8 cellular contexts compared by ENCODE assay signal in the genomic region with DNA sequence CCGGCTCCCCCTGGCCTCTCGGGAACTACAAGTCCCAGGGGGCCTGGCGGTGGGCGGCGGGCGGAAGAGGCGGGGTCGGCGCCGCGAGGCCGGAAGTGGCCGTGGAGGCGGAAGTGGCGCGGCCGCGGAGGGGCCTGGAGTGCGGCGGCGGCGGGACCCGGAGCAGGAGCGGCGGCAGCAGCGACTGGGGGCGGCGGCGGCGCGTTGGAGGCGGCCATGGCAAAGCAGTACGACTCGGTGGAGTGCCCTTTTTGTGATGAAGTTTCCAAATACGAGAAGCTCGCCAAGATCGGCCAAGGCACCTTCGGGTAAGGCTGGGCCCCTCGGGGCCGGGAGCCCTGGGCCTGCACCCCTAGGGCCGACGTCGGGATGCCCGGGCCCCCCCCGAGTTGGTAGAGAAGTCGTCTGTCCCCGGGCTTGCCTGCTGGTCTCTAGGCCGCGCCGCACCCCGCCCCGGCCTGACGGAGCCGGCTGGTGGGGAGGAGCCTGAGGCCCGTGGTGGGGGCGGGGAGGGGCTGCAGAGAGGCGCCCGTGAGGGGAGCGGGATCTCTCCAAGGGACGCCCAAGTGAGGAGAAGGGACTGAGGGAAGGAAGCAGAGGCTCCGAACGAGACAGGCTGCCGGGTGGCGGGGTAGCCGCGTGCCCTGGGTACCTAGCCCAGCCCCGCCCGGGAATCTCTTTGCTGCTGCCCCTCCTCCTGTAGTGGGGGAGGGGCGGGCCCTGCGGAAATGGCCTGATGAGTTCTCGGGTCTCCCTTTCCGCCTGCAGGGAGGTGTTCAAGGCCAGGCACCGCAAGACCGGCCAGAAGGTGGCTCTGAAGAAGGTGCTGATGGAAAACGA. TPM values are rescaled to one million over a fixed set of nuclear protein-coding genes. Genes with fewer than 3 reads are reported as not detected.
A peak's percentile ranks its signal among the peaks of the same experiment; 100 is the strongest.
DNase-seq lines count a peak whose midpoint lies in the region; ATAC-seq and TF ChIP-seq lines count a peak whose summit lies in the region.

Gene CDK9 (plus strand): TSS at position 102 of the 840 bp plus-strand sequence. CDS start 115 bp downstream, at position 217.

- no CpG with 5 or more reads among the region's 75 CpGs for WGBS in H9 (ENCODE audit: extremely low coverage, insufficient read length, low lambda C conversion rate)
- WGBS in gastroesophageal sphincter (ENCODE audit: low coverage in 1 of 2), 2 donors, result 0 to 4% methylated on average over 2 to 3 of the region's 75 CpGs

- H3K23me2 ChIP-seq in H9 (ENCODE audit: insufficient read length, low read depth, low read length, poor library complexity, severe bottlenecking), result peaks cover 2% of the 10 kb centered on the region

- H3K4me3 ChIP-seq in MM.1S (ENCODE audit: low read length) (peak within 1 kb of the TSS; percentile 99), gastroesophageal sphincter (peak within 1 kb of the TSS; percentile 98 to 99)

- H2BK15ac ChIP-seq in H9 (ENCODE audit: low read depth, low read length), result no peak within 1 kb of the TSS

- H3K9me3 ChIP-seq in ES-I3 (ENCODE audit: control insufficient read depth, insufficient read depth, low read length), result no peaks in the 10 kb centered on the region
- H3K9me3 ChIP-seq in H9 (ENCODE audit: control insufficient read depth, low read depth, low read length), result no peaks in the 10 kb centered on the region
- H3K9me3 ChIP-seq in MM.1S (replicated peaks; ENCODE audit: insufficient read depth, low read length), result no peaks in the 10 kb centered on the region
- H3K9me3 ChIP-seq in gastroesophageal sphincter, result no peaks in the 10 kb centered on the region

- TF ChIP-seq EP300 in gastroesophageal sphincter (IDR thresholded peaks at IDR 0.05), result no peak

- no peak within 1 kb of the TSS for H4K5ac ChIP-seq in H9 (ENCODE audit: insufficient read length, low read depth, low read length)

- H3T11ph ChIP-seq in H9 (ENCODE audit: low read length), result no peak within 1 kb of the TSS

- peaks cover 33% of the 10 kb centered on the region for H3F3A ChIP-seq in MM.1S (ENCODE audit: insufficient read depth, low read length)

- H3K79me1 ChIP-seq in H9 (ENCODE audit: insufficient read depth, low read depth, low read length, poor library complexity, severe bottlenecking), result peaks cover 16% of the 10 kb centered on the region

- H2AK5ac ChIP-seq in H9 (ENCODE audit: insufficient read length, low read length), result no peak within 1 kb of the TSS

- H3K27me3 ChIP-seq in H9 (ENCODE audit: insufficient read depth, low read length), result no peaks in the 10 kb centered on the region
- H3K27me3 ChIP-seq in MM.1S (replicated peaks; ENCODE audit: insufficient read depth, low read length), result no peaks in the 10 kb centered on the region
- no peaks in the 10 kb centered on the region for H3K27me3 ChIP-seq in gastroesophageal sphincter

- peak; percentile 57 to 79 for TF ChIP-seq POLR2A in gastroesophageal sphincter (IDR thresholded peaks at IDR 0.05)

- TF ChIP-seq CTCF in H9 (conservative IDR thresholded peaks at IDR 0.05) (no peak), MM.1S (IDR thresholded peaks at IDR 0.05; ENCODE audit: low read length) (no peak), gastroesophageal sphincter (IDR thresholded peaks at IDR 0.05) (no peak)

- peaks cover 39 to 45% (median 43%) of the 10 kb centered on the region in 3 experiments for H3K36me3 Mint-ChIP-seq in H9 (ENCODE audit: insufficient read depth in 1 of 3, low read depth in 3 of 3)

- H2BK120ac ChIP-seq in H9 (ENCODE audit: low read depth, low read length, poor library complexity, severe bottlenecking), result no peak within 1 kb of the TSS

- H4K20me1 ChIP-seq in H9 (ENCODE audit: control insufficient read depth, insufficient read depth, insufficient read length) (no peaks in the 10 kb centered on the region), MM.1S (ENCODE audit: insufficient read depth, low read length) (peaks cover 32% of the 10 kb centered on the region)

- peak within 1 kb of the TSS; percentile 78 for H3K18ac ChIP-seq in H9 (ENCODE audit: insufficient read length, low read depth, low read length)

- H3K4me2 ChIP-seq in H9 (ENCODE audit: insufficient read depth, insufficient read length, low read length) (peak within 1 kb of the TSS; percentile 82), MM.1S (ENCODE audit: low read depth, low read length) (peak within 1 kb of the TSS; percentile 90)

- H3K36me3 ChIP-seq in ES-I3 (ENCODE audit: insufficient read depth, low read length), result peaks cover 36% of the 10 kb centered on the region
- peaks cover 36% of the 10 kb centered on the region for H3K36me3 ChIP-seq in MM.1S (replicated peaks; ENCODE audit: insufficient read depth, low read length)
- peaks cover 0 to 42% of the 10 kb centered on the region in 2 donors for H3K36me3 ChIP-seq in gastroesophageal sphincter

- no peak within 1 kb of the TSS for H3K4ac ChIP-seq in H9 (ENCODE audit: low read depth, low read length)

- peaks cover 4% of the 10 kb centered on the region; the same call in 1 of the 2 replicates for H3K4me1 ChIP-seq in ES-I3 (ENCODE audit: insufficient read depth, low read length)
- no peaks in the 10 kb centered on the region for H3K4me1 ChIP-seq in H9 (ENCODE audit: insufficient read depth, low read length)
- H3K4me1 ChIP-seq in MM.1S (ENCODE audit: low read length), result peaks cover 31% of the 10 kb centered on the region
- H3K4me1 ChIP-seq in gastroesophageal sphincter, result peaks cover 0 to 58% (median 20%) of the 10 kb centered on the region in 3 donors

- peak; percentile 87 for ATAC-seq in gastroesophageal sphincter

- H2BK5ac ChIP-seq in H9 (ENCODE audit: insufficient read length, low read length), result no peak within 1 kb of the TSS

- no peaks in the 10 kb centered on the region for H3K9me2 ChIP-seq in MM.1S (replicated peaks; ENCODE audit: insufficient read depth, low read length)

- H3K56ac ChIP-seq in H9 (ENCODE audit: insufficient read length, low read depth, low read length), result no peak within 1 kb of the TSS

- DNase-seq in H9 (peak; percentile 92), MM.1S (peak; percentile 92), SK-N-DZ (ENCODE audit: low spot score) (peak; percentile 89), nucleus accumbens (lab: John Stamatoyannopoulos, UW) (peak in 53 of 56 donors; percentile 59 to 92 (median 82)), superior temporal gyrus (ENCODE audit: extremely low spot score) (peak; percentile 83)
- peak; percentile 94 for DNase-seq in activated naive CD4-positive, alpha-beta T cell treated with Interleukin-2 at 50 U/mL for 16 hours

- no peak within 1 kb of the TSS for H4K91ac ChIP-seq in H9 (ENCODE audit: insufficient read length, low read depth, low read length)

- H2AFZ ChIP-seq in H9 (ENCODE audit: low read length), result no peak within 1 kb of the TSS
- peak within 1 kb of the TSS; percentile 47; the same call in 1 of the 2 replicates for H2AFZ ChIP-seq in MM.1S (ENCODE audit: low read length)

- H4K8ac ChIP-seq in H9 (replicated peaks; ENCODE audit: insufficient read length, low read depth, low read length), result no peak within 1 kb of the TSS

- H3K79me2 ChIP-seq in H9 (ENCODE audit: insufficient read depth, low read length) (peaks cover 3% of the 10 kb centered on the region; the same call in 1 of the 2 replicates), MM.1S (ENCODE audit: low read length) (peaks cover 53% of the 10 kb centered on the region)

- peak within 1 kb of the TSS; percentile 81 for H3K14ac ChIP-seq in H9 (ENCODE audit: insufficient read depth, low read length)

- H3K27ac Mint-ChIP-seq in H9, result peak within 1 kb of the TSS; percentile 89 to 94 (median 92); a peak in 5 of 7 replicates

- H3K9me3 Mint-ChIP-seq in H9, result no peaks in the 10 kb centered on the region

- peaks cover 6% of the 10 kb centered on the region for H3K27me3 Mint-ChIP-seq in H9 (ENCODE audit: low read depth)

- H2BK12ac ChIP-seq in H9 (ENCODE audit: insufficient read length, low read depth, low read length), result no peak within 1 kb of the TSS

- H3K4me1 Mint-ChIP-seq in H9, result peaks cover 7 to 25% of the 10 kb centered on the region in 2 experiments

- H2BK20ac ChIP-seq in H9 (ENCODE audit: low read depth, low read length, poor library complexity, severe bottlenecking), result no peak within 1 kb of the TSS

- H3K23ac ChIP-seq in H9 (ENCODE audit: insufficient read length, low read depth, low read length), result no peak within 1 kb of the TSS

- H3K4me3 Mint-ChIP-seq in H9, result peak within 1 kb of the TSS; percentile 93 to 95

- H3K27ac ChIP-seq in H9 (ENCODE audit: insufficient read length, low read depth, low read length) (no peak within 1 kb of the TSS), MM.1S (ENCODE audit: low read length) (peak within 1 kb of the TSS; percentile 97), gastroesophageal sphincter (peak within 1 kb of the TSS; percentile 76 to 99 (median 97))

- H3K9ac ChIP-seq in ES-I3 (ENCODE audit: low read depth, low read length) (peak within 1 kb of the TSS; percentile 76), H9 (ENCODE audit: extremely low read depth, insufficient read length, low read length) (peak within 1 kb of the TSS; percentile 35), MM.1S (ENCODE audit: low read length) (peak within 1 kb of the TSS; percentile 100)

RNA-seq across cellular contexts. Expression of gene CDK9, which starts in this region (rescaled TPM):
- total RNA-seq in H9 (2021) (85.7 and 87.8 TPM in 2 replicates), gastroesophageal sphincter (10 to 100 TPM; 81.8 to 92.8 (median 86.5) TPM)
- 32.5 and 48.7 TPM in 2 replicates for polyA plus RNA-seq in SK-N-DZ (2014; cell fraction: cytosol; rRNA removed)
- 91.4 and 95.7 TPM in 2 replicates for polyA plus RNA-seq in SK-N-DZ (2014; cell fraction: nucleus; rRNA removed)

Comparison
In these comparisons a context has a peak if more than half of its experiments do, and no peak if none do; other contexts are left out.
1. H3K9ac ChIP-seq: peak in every context shown above with its lines; median percentile 100 in MM.1S; 76 in ES-I3; 35 in H9.